15 cellular contexts compared by ENCODE assay signal in the genomic region with DNA sequence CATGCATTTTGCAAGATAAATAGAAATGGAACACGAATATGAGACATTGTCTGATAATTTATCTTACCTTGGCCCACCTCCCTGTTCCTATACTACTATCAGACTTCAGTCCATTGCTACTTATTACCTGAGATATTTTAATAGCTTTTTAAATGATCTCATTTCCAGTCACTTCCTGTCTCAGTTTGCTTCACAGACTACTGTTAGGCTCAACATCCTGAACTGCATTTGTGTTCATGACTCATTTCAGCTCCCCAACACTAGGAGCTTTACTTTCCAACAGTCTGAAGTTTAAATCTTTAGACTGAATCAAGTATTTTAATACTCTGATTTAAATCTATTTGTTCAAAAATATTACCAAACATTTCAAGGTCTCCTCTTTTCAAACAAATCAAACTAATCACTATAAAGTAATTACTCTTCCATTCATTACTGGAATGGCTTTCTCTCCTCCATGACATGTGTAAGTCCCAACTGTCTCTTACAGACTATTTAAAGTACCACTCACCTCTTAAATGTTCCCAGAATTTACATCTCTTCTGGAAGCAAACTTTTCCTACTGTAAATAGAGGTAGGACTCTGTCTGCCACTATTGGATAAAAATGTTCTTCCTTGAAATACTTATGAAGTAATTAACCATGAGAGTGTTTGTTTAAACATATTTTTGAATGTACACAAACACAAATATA.
DNase-seq lines count a peak whose midpoint lies in the region; ATAC-seq and TF ChIP-seq lines count a peak whose summit lies in the region.
"Had no signal": no experiment of that assay in that cellular context is flagged by ENCODE, and none has a peak within 500 bp of the region (broad histone marks: within the 10 kb centered on the region; RNA-seq: fewer than 3 reads in every experiment).

No MANE protein-coding gene starts in this region.

- ATAC-seq in heart right ventricle (no peak), GM21576 (IDR thresholded peaks at IDR 0.05; ENCODE audit: unreplicated experiment) (no peak)

- H3K4me1 Mint-ChIP-seq in activated naive CD4-positive, alpha-beta T cell treated with anti-CD3 and anti-CD28 coated beads for 36 hours (ENCODE audit: low read depth), result no peaks in the 10 kb centered on the region

- H3K36me3 ChIP-seq in BE2C (no peaks in the 10 kb centered on the region), heart right ventricle (no peaks in the 10 kb centered on the region)

- in situ Hi-C loops in astrocyte of the spinal cord (cut with HindIII; ENCODE audit: low sequenced_read_pairs), result no loop called here

- no peak overlapping the region for H3K4me3 Mint-ChIP-seq in activated naive CD4-positive, alpha-beta T cell treated with anti-CD3 and anti-CD28 coated beads for 36 hours

- intact Hi-C loops in heart right ventricle (cut with DNase I), result no loop called here
- intact Hi-C loops in activated naive CD4-positive, alpha-beta T cell treated with anti-CD3 and anti-CD28 coated beads for 36 hours (cut with micrococcal nuclease), result no loop called here

- H3K27me3 ChIP-seq in BE2C (no peaks in the 10 kb centered on the region), heart right ventricle (no peaks in the 10 kb centered on the region)

- DNase-seq in BE2C (no peak), NCI-H226 (peak; percentile 76), astrocyte of the spinal cord (ENCODE audit: low read depth, low spot score) (peak; percentile 70), kidney glomerular epithelial cell (lab: John Stamatoyannopoulos, UW) (peak; percentile 73), heart right ventricle (no peak), NCI-H510A treated with DMSO at 0.1 percent for 48 hours (lab: John Stamatoyannopoulos, UW) (no peak)
- DNase-seq in activated naive CD4-positive, alpha-beta T cell treated with anti-CD3 and anti-CD28 coated beads for 36 hours, result no peak
- DNase-seq: activated CD4-positive, alpha-beta T cell treated with anti-CD3 and anti-CD28 coated beads, Interleukin-2, amount 50 U/mL, for 4 hours; Caco-2; midbrain; NCI-H146; NCI-H510A; occipital lobe; stimulated activated naive CD4-positive, alpha-beta T cell had no signal

- peak overlapping the region; percentile 25; the same call in 1 of the 2 replicates for H3K4me3 ChIP-seq in BE2C (ENCODE audit: low read depth, low read length)
- no peak overlapping the region for H3K4me3 ChIP-seq in astrocyte of the spinal cord (ENCODE audit: low read depth, low read length)
- no peak overlapping the region for H3K4me3 ChIP-seq in heart right ventricle

- no peaks in the 10 kb centered on the region for H3K36me3 Mint-ChIP-seq in activated naive CD4-positive, alpha-beta T cell treated with anti-CD3 and anti-CD28 coated beads for 36 hours (ENCODE audit: low read depth)

- 31 to 47% methylated on average over 1 of the region's 1 CpG for WGBS in heart right ventricle, 2 donors

- H3K27ac ChIP-seq in heart right ventricle, result no peak overlapping the region

- H3K4me1 ChIP-seq in BE2C (peaks cover 7% of the 10 kb centered on the region), heart right ventricle (no peaks in the 10 kb centered on the region)
- H3K4me1 ChIP-seq: Caco-2 had no signal

- CTCF ChIA-PET in activated naive CD4-positive, alpha-beta T cell treated with anti-CD3 and anti-CD28 coated beads for 36 hours (lab: Charles Lee), result no interaction called here

- H3K9me3 ChIP-seq in BE2C, result peaks cover under 1% of the 10 kb centered on the region; the same call in 1 of the 2 replicates
- H3K9me3 ChIP-seq in heart right ventricle, result peaks cover 0 to 6% (median 0%) of the 10 kb centered on the region in 11 donors
- H3K9me3 ChIP-seq: Caco-2 had no signal

- H3K9me3 Mint-ChIP-seq in activated naive CD4-positive, alpha-beta T cell treated with anti-CD3 and anti-CD28 coated beads for 36 hours, result peaks cover 3% of the 10 kb centered on the region

- H3K27ac Mint-ChIP-seq in activated naive CD4-positive, alpha-beta T cell treated with anti-CD3 and anti-CD28 coated beads for 36 hours, result no peak overlapping the region

- no peak for TF ChIP-seq CTCF in BE2C (IDR thresholded peaks at IDR 0.05; ENCODE audit: low read depth, low read length)
- TF ChIP-seq CTCF in astrocyte of the spinal cord (IDR thresholded peaks at IDR 0.05; ENCODE audit: low read depth, low read length), result no peak
- TF ChIP-seq CTCF in heart right ventricle (IDR thresholded peaks at IDR 0.05), result no peak

- no peaks in the 10 kb centered on the region for H3K27me3 Mint-ChIP-seq in activated naive CD4-positive, alpha-beta T cell treated with anti-CD3 and anti-CD28 coated beads for 36 hours (ENCODE audit: low read depth)

Comparison
In these comparisons a context has a peak if more than half of its experiments do, and no peak if none do; other contexts are left out.
1. DNase-seq: peak in NCI-H226 (single experiment), astrocyte of the spinal cord (single experiment) and kidney glomerular epithelial cell (single experiment); none in BE2C (single experiment), heart right ventricle (0 of 2), activated naive CD4-positive, alpha-beta T cell treated with anti-CD3 and anti-CD28 coated beads for 36 hours (single experiment) and NCI-H510A treated with DMSO at 0.1 percent for 48 hours (single experiment).